ENCODE assay signal across 25 cellular contexts in genomic region chr17:71431146-71431545, GRCh38.
"Had no signal": no experiment of that assay in that cellular context is flagged by ENCODE, and none has a peak within 500 bp of the region (broad histone marks: within the 10 kb centered on the region; RNA-seq: fewer than 3 reads in every experiment).

No MANE protein-coding gene starts in this region.

- H2AFZ ChIP-seq: hepatocyte, neural progenitor cell, parathyroid adenoma had no signal

- H3K79me2 ChIP-seq: hepatocyte, parathyroid adenoma had no signal

- DNase-seq: dermis blood vessel endothelial cell; effector memory CD4-positive, alpha-beta T cell; heart left ventricle; left cardiac atrium; left lung; mesenchymal stem cell; naive thymus-derived CD4-positive, alpha-beta T cell; stimulated activated CD4-positive, alpha-beta T cell treated with anti-CD3 and anti-CD28 coated beads, Interleukin-2, amount 100 ng/mL, for 24 hours; stimulated activated CD4-positive, alpha-beta T cell treated with anti-CD3 and anti-CD28 coated beads, Interleukin-4, amount 100 ng/mL, for 4 hours; stimulated activated naive CD8-positive, alpha-beta T cell treated with anti-CD3 and anti-CD28 coated beads, Interleukin-15, Interleukin-2, amounts not matched to agents 100 U/mL and 50 U/mL, for 24 hours; substantia nigra; testis; tibial artery; upper lobe of left lung; uterus had no signal

- ATAC-seq: gastroesophageal sphincter; heart left ventricle; left cardiac atrium; left lung; naive thymus-derived CD4-positive, alpha-beta T cell; sciatic nerve; stimulated activated memory B cell treated with anti-CD40 and anti-IgM and Interleukin-4, amounts not matched to agents 10 μg/mL and 1 μg/mL and 100 μg/mL, for 72 hours; stimulated activated naive CD8-positive, alpha-beta T cell treated with anti-CD3 and anti-CD28 coated beads, Interleukin-15, Interleukin-2, amounts not matched to agents 100 U/mL and 50 U/mL, for 24 hours had no signal

- H3K4me3 ChIP-seq: coronary artery, esophagus muscularis mucosa, gastroesophageal sphincter, heart left ventricle, hepatocyte, left lung, neural progenitor cell, right atrium auricular region, testis, tibial artery, upper lobe of left lung, uterus had no signal

- H3K9me3 ChIP-seq: testis, tibial artery, upper lobe of left lung, uterus had no signal

- H3K36me3 ChIP-seq: esophagus muscularis mucosa, gastroesophageal sphincter, heart left ventricle, left lung, neural progenitor cell, right atrium auricular region, tibial artery, upper lobe of left lung, uterus had no signal

- H3K27ac ChIP-seq: coronary artery, esophagus muscularis mucosa, gastroesophageal sphincter, heart left ventricle, hepatocyte, left lung, neural progenitor cell, parathyroid adenoma, right atrium auricular region, testis, tibial artery, upper lobe of left lung, uterus had no signal

- H3K27me3 ChIP-seq: esophagus muscularis mucosa, gastroesophageal sphincter, heart left ventricle, hepatocyte, left lung, neural progenitor cell, right atrium auricular region, testis, tibial artery, upper lobe of left lung, uterus had no signal

- H3K9ac ChIP-seq: neural progenitor cell, parathyroid adenoma had no signal

- H3K4me1 ChIP-seq: esophagus muscularis mucosa, gastroesophageal sphincter, heart left ventricle, left lung, neural progenitor cell, parathyroid adenoma, right atrium auricular region, testis, tibial artery, upper lobe of left lung, uterus had no signal

- H3K4me2 ChIP-seq: hepatocyte, neural progenitor cell had no signal

- FAIRE-seq: endothelial cell of umbilical vein had no signal
